ENCODE assay signal across 16 cellular contexts in genomic region chr9:534886-535285, GRCh38. TPM values are rescaled to one million over a fixed set of nuclear protein-coding genes. Genes with fewer than 3 reads are reported as not detected.
A peak's percentile ranks its signal among the peaks of the same experiment; 100 is the strongest.
DNase-seq lines count a peak whose midpoint lies in the region; ATAC-seq and TF ChIP-seq lines count a peak whose summit lies in the region.
"Had no signal": no experiment of that assay in that cellular context is flagged by ENCODE, and none has a peak within 500 bp of the region (broad histone marks: within the 10 kb centered on the region; RNA-seq: fewer than 3 reads in every experiment).

No MANE protein-coding gene starts in this region.

- H3K27ac ChIP-seq in mammary epithelial cell (ENCODE audit: insufficient read depth, low read depth, low read length) (peak overlapping the region; percentile 25), stomach smooth muscle (ENCODE audit: low read length) (peak overlapping the region; percentile 46)
- H3K27ac ChIP-seq: C4-2B, esophagus muscularis mucosa, HL-60 had no signal

- no peak overlapping the region for H3K4me3 ChIP-seq in MG63
- no peak overlapping the region for H3K4me3 ChIP-seq in mammary epithelial cell (replicated peaks in 1 of 3; ENCODE audit: insufficient read depth in 1 of 3, low read depth in 2 of 3, low read length in 3 of 3)
- peak overlapping the region in 1 of 2 donors; percentile 35 for H3K4me3 ChIP-seq in stomach smooth muscle (ENCODE audit: low read length in 2 of 2)
- H3K4me3 ChIP-seq: esophagus muscularis mucosa had no signal

- H3K4me2 ChIP-seq in mammary epithelial cell (ENCODE audit: insufficient read depth, low read depth, low read length) = peak overlapping the region; percentile 37

- no peak overlapping the region for H3K9ac ChIP-seq in mammary epithelial cell (ENCODE audit: insufficient read depth, low read length)
- no peak overlapping the region for H3K9ac ChIP-seq in stomach smooth muscle (ENCODE audit: low read length in 2 of 2)

- H3K9me3 Mint-ChIP-seq in osteocyte (ENCODE audit: unreplicated experiment) = peaks cover under 1% of the 10 kb centered on the region
- H3K9me3 Mint-ChIP-seq: activated B cell treated with CpG ODN at 0.5 μM for 24 hours; activated T-helper 1 cell treated with anti-CD3 and anti-CD28 coated beads, Interleukin-12 subunit alpha, Interleukin-12 subunit beta, Interleukin-2, Interleukin-4 antibody, amounts not matched to agents 30 ng/mL and 10 ng/mL and 1 ng/mL, durations not matched to agents 14 hours and 24 hours and 36 hours had no signal

- H3K36me3 ChIP-seq in MG63 = peaks cover 62% of the 10 kb centered on the region
- H3K36me3 ChIP-seq in mammary epithelial cell (ENCODE audit: insufficient read depth, low read length) = no peaks in the 10 kb centered on the region
- H3K36me3 ChIP-seq in stomach smooth muscle (ENCODE audit: control insufficient read depth in 2 of 2, insufficient read depth in 2 of 2, low read length in 2 of 2) = no peaks in the 10 kb centered on the region
- H3K36me3 ChIP-seq: esophagus muscularis mucosa had no signal

- H3K4me1 ChIP-seq in mammary epithelial cell (ENCODE audit: insufficient read depth, low read length) (peaks cover 52% of the 10 kb centered on the region), stomach smooth muscle (ENCODE audit: control insufficient read depth, insufficient read depth, low read length) (peaks cover 22% of the 10 kb centered on the region)

- no peaks in the 10 kb centered on the region for H3K36me3 Mint-ChIP-seq in osteocyte (ENCODE audit: unreplicated experiment)

- WGBS in mammary epithelial cell (ENCODE audit: low coverage, missing lambda C conversion rate) = 3% methylated on average over 4 of the region's 4 CpGs

- H3K27me3 Mint-ChIP-seq in osteocyte (ENCODE audit: unreplicated experiment) = peaks cover 2% of the 10 kb centered on the region
- H3K27me3 Mint-ChIP-seq: activated B cell treated with CpG ODN at 0.5 μM for 24 hours had no signal

- H3K4me3 Mint-ChIP-seq in osteocyte (ENCODE audit: unreplicated experiment) = no peak overlapping the region
- H3K4me3 Mint-ChIP-seq: activated B cell treated with CpG ODN at 0.5 μM for 24 hours; activated T-helper 1 cell treated with anti-CD3 and anti-CD28 coated beads, Interleukin-12 subunit alpha, Interleukin-12 subunit beta, Interleukin-2, Interleukin-4 antibody, amounts not matched to agents 30 ng/mL and 10 ng/mL and 1 ng/mL, durations not matched to agents 14 hours and 24 hours and 36 hours; naive thymus-derived CD8-positive, alpha-beta T cell had no signal

- H4K20me1 ChIP-seq in mammary epithelial cell (ENCODE audit: insufficient read depth, low read length) = no peaks in the 10 kb centered on the region

- TF ChIP-seq CTCF in mammary epithelial cell (conservative IDR thresholded peaks at IDR 0.05 in 1 of 2, IDR thresholded peaks at IDR 0.05 in 1 of 2; ENCODE audit: extremely low read depth in 1 of 2, insufficient read depth in 1 of 2, low read depth in 1 of 2, low read length in 2 of 2) (no peak), osteocyte (IDR thresholded peaks at IDR 0.05) (no peak)

- H3K27me3 ChIP-seq in MG63 = no peaks in the 10 kb centered on the region
- no peaks in the 10 kb centered on the region for H3K27me3 ChIP-seq in mammary epithelial cell (ENCODE audit: insufficient read depth, low read length)
- no peaks in the 10 kb centered on the region for H3K27me3 ChIP-seq in stomach smooth muscle (ENCODE audit: control insufficient read depth in 1 of 2, insufficient read depth in 2 of 2, low read length in 2 of 2)
- H3K27me3 ChIP-seq: esophagus muscularis mucosa had no signal

- in situ Hi-C loops in mammary epithelial cell (cut with MboI; ENCODE audit: low sequenced_read_pairs in 2 of 2) = no loop called here

- no TSS peak for BruUV-seq in mammary epithelial cell (replicated peaks; lab: Mats Ljungman, UMichigan)

- 0 out of 2 replicates have a peak, but pooled peaks cover 2% of the 10 kb centered on the region for H3K9me3 ChIP-seq in MG63
- no peaks in the 10 kb centered on the region for H3K9me3 ChIP-seq in mammary epithelial cell (replicated peaks; ENCODE audit: insufficient read depth, low read length)
- H3K9me3 ChIP-seq in stomach smooth muscle (ENCODE audit: control insufficient read depth in 2 of 2, low read length in 2 of 2) = no peaks in the 10 kb centered on the region
- H3K9me3 ChIP-seq: esophagus muscularis mucosa had no signal

- H3K4me1 Mint-ChIP-seq in osteocyte (ENCODE audit: unreplicated experiment) = peaks cover 2% of the 10 kb centered on the region

- no peak overlapping the region for H3K27ac Mint-ChIP-seq in osteocyte (ENCODE audit: unreplicated experiment)
- H3K27ac Mint-ChIP-seq: activated B cell treated with CpG ODN at 0.5 μM for 24 hours; activated T-helper 1 cell treated with anti-CD3 and anti-CD28 coated beads, Interleukin-12 subunit alpha, Interleukin-12 subunit beta, Interleukin-2, Interleukin-4 antibody, amounts not matched to agents 30 ng/mL and 10 ng/mL and 1 ng/mL, durations not matched to agents 14 hours and 24 hours and 36 hours had no signal

- CTCF ChIA-PET in mammary epithelial cell (lab: Charles Lee; ENCODE audit: low non-redundant PET) = no interaction called here

- dilution Hi-C loops in mammary epithelial cell (cut with HindIII; ENCODE audit: low sequenced_read_pairs) = no loop called here

- H2AFZ ChIP-seq in mammary epithelial cell (ENCODE audit: low read depth, low read length) = peak overlapping the region; percentile 57

- peaks cover 70% of the 10 kb centered on the region for H3K79me2 ChIP-seq in mammary epithelial cell (ENCODE audit: insufficient read depth, low read length)

- no peak for ATAC-seq in HG03025 (IDR thresholded peaks at IDR 0.05; ENCODE audit: low FRiP score, unreplicated experiment)
- ATAC-seq: naive thymus-derived CD8-positive, alpha-beta T cell had no signal

- intact Hi-C loops in mammary epithelial cell (cut with micrococcal nuclease) = no loop called here

- peak; percentile 87 for DNase-seq in MG63
- peak; percentile 69 for DNase-seq in mammary epithelial cell
- DNase-seq in hippocampal formation (lab: John Stamatoyannopoulos, UW) = peak; percentile 80 to 83
- no peak for DNase-seq in NCI-H146 treated with DMSO at 0.1 percent for 48 hours (lab: John Stamatoyannopoulos, UW; ENCODE audit: unreplicated experiment)
- no peak for DNase-seq in stimulated activated CD4-positive, alpha-beta T cell treated with anti-CD3 and anti-CD28 coated beads, Interleukin-2, amount 100 ng/mL, for 24 hours
- DNase-seq in osteocyte (ENCODE audit: extremely low spot score, unreplicated experiment) = no peak
- DNase-seq: activated B cell treated with CpG ODN at 0.5 μM for 24 hours; naive thymus-derived CD8-positive, alpha-beta T cell; NCI-H526 treated with DMSO at 0.1 percent for 48 hours; stimulated activated CD8-positive, alpha-beta memory T cell treated with anti-CD3 and anti-CD28 coated beads, Interleukin-4, amount 100 ng/mL, for 48 hours had no signal

RNA-seq across cellular contexts. Expression of gene KANK1, which starts 30.4 kb away (rescaled TPM):
- total RNA-seq in MG63 (2014; rRNA removed; shearing (Covaris generic); ENCODE audit: low replicate concordance) = 45.6 and 48.8 TPM in 2 replicates
- 10 to 100 TPM; 52.7 to 75.5 TPM for total RNA-seq in mammary epithelial cell
- 80.2 TPM for polyA plus RNA-seq in mammary epithelial cell
- polyA minus RNA-seq in mammary epithelial cell = 109 TPM
- total RNA-seq in osteocyte = 3.5 and 3.7 TPM in 2 replicates

Comparison
In these comparisons a context has a peak if more than half of its experiments do, and no peak if none do; other contexts are left out.
1. DNase-seq: peak in MG63 (single experiment), mammary epithelial cell (single experiment) and hippocampal formation (2 of 2); none in NCI-H146 treated with DMSO at 0.1 percent for 48 hours (single experiment), stimulated activated CD4-positive, alpha-beta T cell treated with anti-CD3 and anti-CD28 coated beads, Interleukin-2, amount 100 ng/mL, for 24 hours (0 of 2) and osteocyte (single experiment).